Comparison of ENCODE assay signal across 41 cellular contexts in genomic region chr9:90766736-90767135, GRCh38. TPM values are rescaled to one million over a fixed set of nuclear protein-coding genes. Genes with fewer than 3 reads are reported as not detected.
"Had no signal": no experiment of that assay in that cellular context is flagged by ENCODE, and none has a peak within 500 bp of the region (broad histone marks: within the 10 kb centered on the region; RNA-seq: fewer than 3 reads in every experiment).

No MANE protein-coding gene starts in this region.

- H3K4me1 Mint-ChIP-seq: activated naive CD4-positive, alpha-beta T cell treated with anti-CD3 and anti-CD28 coated beads, Interleukin-2, amount 10 ng/mL, durations not matched to agents 7 days and 5 days; activated naive CD4-positive, alpha-beta T cell treated with anti-CD3 and anti-CD28 coated beads, Interleukin-2, amount 50 U/mL, for 24 hours; activated naive CD8-positive, alpha-beta T cell treated with anti-CD3 and anti-CD28 coated beads for 36 hours; activated naive CD8-positive, alpha-beta T cell treated with anti-CD3 and anti-CD28 coated beads, Interleukin-2, amount 10 ng/mL, durations not matched to agents 7 days and 5 days; activated T-helper 17 cell treated with anti-CD3 and anti-CD28 coated beads, Interleukin-2, amount 50 U/mL, for 72 hours; brain; central memory CD8-positive, alpha-beta T cell had no signal

- DNase-seq: activated effector memory CD4-positive, alpha-beta T cell treated with anti-CD3 and anti-CD28 coated beads, Interleukin-2, amount 50 U/mL, for 16 hours; activated effector memory CD4-positive, alpha-beta T cell treated with Interleukin-2 at 50 U/mL for 16 hours; activated gamma-delta T cell; activated gamma-delta T cell treated with Interleukin-2 at 50 U/mL for 16 hours; activated naive CD4-positive, alpha-beta T cell; activated naive CD4-positive, alpha-beta T cell treated with anti-CD3 and anti-CD28 coated beads for 36 hours; activated naive CD4-positive, alpha-beta T cell treated with anti-CD3 and anti-CD28 coated beads, Interleukin-2, amount 10 ng/mL, durations not matched to agents 7 days and 5 days; activated naive CD4-positive, alpha-beta T cell treated with anti-CD3 and anti-CD28 coated beads, Interleukin-2, amount 50 U/mL, for 16 hours; activated naive CD4-positive, alpha-beta T cell treated with Interleukin-2 at 50 U/mL for 16 hours; activated naive CD8-positive, alpha-beta T cell treated with anti-CD3 and anti-CD28 coated beads for 36 hours; activated naive CD8-positive, alpha-beta T cell treated with anti-CD3 and anti-CD28 coated beads, Interleukin-2, amount 10 ng/mL, durations not matched to agents 7 days and 5 days; activated naive CD8-positive, alpha-beta T cell treated with anti-CD3 and anti-CD28 coated beads, Interleukin-2, amount 50 U/mL, for 24 hours; activated T-cell treated with anti-CD3 and anti-CD28 coated beads for 4 hours; activated T-cell treated with anti-CD3 and anti-CD28 coated beads, Interleukin-2, amount 50 U/mL, for 1 hour; activated T-cell treated with anti-CD3 and anti-CD28 coated beads, Interleukin-2, amount 50 U/mL, for 24 hours; activated T-cell treated with anti-CD3 and anti-CD28 coated beads, Interleukin-2, amount 50 U/mL, for 4 hours; activated T-cell treated with anti-CD3 and anti-CD28 coated beads, Interleukin-2, amount 50 U/mL, for 48 hours; activated T-cell treated with anti-CD3 and anti-CD28 coated beads, Interleukin-2, amount 50 U/mL, for 72 hours; adrenal gland; amniotic stem cell; amygdala; anterior cingulate cortex; aorta; body of pancreas; brain microvascular endothelial cell; caudate nucleus; central memory CD4-positive, alpha-beta T cell; cerebellar nuclear complex had no signal

- H3K27ac Mint-ChIP-seq: activated naive CD4-positive, alpha-beta T cell treated with anti-CD3 and anti-CD28 coated beads for 36 hours; activated naive CD4-positive, alpha-beta T cell treated with anti-CD3 and anti-CD28 coated beads, Interleukin-2, amount 10 ng/mL, durations not matched to agents 7 days and 5 days; activated naive CD4-positive, alpha-beta T cell treated with anti-CD3 and anti-CD28 coated beads, Interleukin-2, amount 50 U/mL, for 24 hours; activated naive CD4-positive, alpha-beta T cell treated with anti-CD3 and anti-CD28 coated beads, Interleukin-2, amount 50 U/mL, for 72 hours; activated naive CD8-positive, alpha-beta T cell; activated naive CD8-positive, alpha-beta T cell treated with anti-CD3 and anti-CD28 coated beads for 36 hours; activated naive CD8-positive, alpha-beta T cell treated with anti-CD3 and anti-CD28 coated beads, Interleukin-2, amount 10 ng/mL, durations not matched to agents 7 days and 5 days; activated naive CD8-positive, alpha-beta T cell treated with anti-CD3 and anti-CD28 coated beads, Interleukin-2, amount 50 U/mL, for 24 hours; activated T-cell treated with anti-CD3 and anti-CD28 coated beads, Interleukin-2, amount 50 U/mL, for 24 hours; activated T-cell treated with anti-CD3 and anti-CD28 coated beads, Interleukin-2, amount 50 U/mL, for 72 hours; activated T-helper 1 cell treated with anti-CD3 and anti-CD28 coated beads, Interleukin-12 subunit alpha, Interleukin-12 subunit beta, Interleukin-2, Interleukin-4 antibody, amounts not matched to agents 30 ng/mL and 10 ng/mL and 1 ng/mL, durations not matched to agents 14 hours and 24 hours and 36 hours; activated T-helper 17 cell treated with anti-CD3 and anti-CD28 coated beads, Interleukin-2, amount 50 U/mL, for 72 hours; activated T-helper 2 cell treated with anti-CD3 and anti-CD28 coated beads, Interferon-gamma antibody, Interleukin-2, Interleukin-4, amounts not matched to agents 10 μg/mL and 5 μg/mL and 100 μg/mL, durations not matched to agents 14 hours and 24 hours and 36 hours; brain had no signal

- H3K27ac ChIP-seq: adrenal gland, ascending aorta, body of pancreas, brain microvascular endothelial cell, breast epithelium, cardiac muscle cell had no signal

- H3K36me3 ChIP-seq: adrenal gland, ascending aorta, brain microvascular endothelial cell, breast epithelium, cardiac muscle cell had no signal

- H3K9me3 Mint-ChIP-seq: activated naive CD4-positive, alpha-beta T cell treated with anti-CD3 and anti-CD28 coated beads, Interleukin-2, amount 50 U/mL, for 24 hours; activated T-helper 17 cell treated with anti-CD3 and anti-CD28 coated beads, Interleukin-2, amount 50 U/mL, for 72 hours; central memory CD8-positive, alpha-beta T cell had no signal

- FAIRE-seq: astrocyte, bronchial epithelial cell had no signal

- H3K4me3 ChIP-seq: adrenal gland, ascending aorta, body of pancreas, breast epithelium, cardiac muscle cell had no signal

- H3K36me3 Mint-ChIP-seq: activated naive CD4-positive, alpha-beta T cell treated with anti-CD3 and anti-CD28 coated beads, Interleukin-2, amount 50 U/mL, for 24 hours; activated naive CD4-positive, alpha-beta T cell treated with anti-CD3 and anti-CD28 coated beads, Interleukin-2, amount 50 U/mL, for 72 hours; activated naive CD8-positive, alpha-beta T cell; activated naive CD8-positive, alpha-beta T cell treated with anti-CD3 and anti-CD28 coated beads for 36 hours; brain had no signal

- H3K4me1 ChIP-seq: adrenal gland, ascending aorta, body of pancreas, breast epithelium had no signal

- H3K4me3 Mint-ChIP-seq: activated naive CD4-positive, alpha-beta T cell treated with anti-CD3 and anti-CD28 coated beads for 36 hours; activated naive CD4-positive, alpha-beta T cell treated with anti-CD3 and anti-CD28 coated beads, Interleukin-2, amount 10 ng/mL, durations not matched to agents 7 days and 5 days; activated naive CD4-positive, alpha-beta T cell treated with anti-CD3 and anti-CD28 coated beads, Interleukin-2, amount 50 U/mL, for 24 hours; activated naive CD8-positive, alpha-beta T cell; activated naive CD8-positive, alpha-beta T cell treated with anti-CD3 and anti-CD28 coated beads for 36 hours; activated naive CD8-positive, alpha-beta T cell treated with anti-CD3 and anti-CD28 coated beads, Interleukin-2, amount 10 ng/mL, durations not matched to agents 7 days and 5 days; activated naive CD8-positive, alpha-beta T cell treated with anti-CD3 and anti-CD28 coated beads, Interleukin-2, amount 50 U/mL, for 24 hours; activated T-cell treated with anti-CD3 and anti-CD28 coated beads, Interleukin-2, amount 50 U/mL, for 24 hours; activated T-cell treated with anti-CD3 and anti-CD28 coated beads, Interleukin-2, amount 50 U/mL, for 4 hours; activated T-cell treated with anti-CD3 and anti-CD28 coated beads, Interleukin-2, amount 50 U/mL, for 72 hours; activated T-helper 1 cell treated with anti-CD3 and anti-CD28 coated beads, Interleukin-12 subunit alpha, Interleukin-12 subunit beta, Interleukin-2, Interleukin-4 antibody, amounts not matched to agents 30 ng/mL and 10 ng/mL and 1 ng/mL, durations not matched to agents 14 hours and 24 hours and 36 hours; activated T-helper 17 cell treated with anti-CD3 and anti-CD28 coated beads, Interleukin-2, amount 50 U/mL, for 72 hours; brain; central memory CD8-positive, alpha-beta T cell had no signal

- H3K27me3 ChIP-seq: adrenal gland, ascending aorta, body of pancreas, brain microvascular endothelial cell, breast epithelium, cardiac muscle cell had no signal

- H3K9me3 ChIP-seq: adrenal gland, ascending aorta, body of pancreas, breast epithelium had no signal

- ATAC-seq: activated naive CD4-positive, alpha-beta T cell treated with anti-CD3 and anti-CD28 coated beads, Interleukin-2, amount 50 U/mL, for 72 hours; activated naive CD8-positive, alpha-beta T cell treated with anti-CD3 and anti-CD28 coated beads, Interleukin-2, amount 50 U/mL, for 24 hours; activated T-cell treated with anti-CD3 and anti-CD28 coated beads, Interleukin-2, amount 50 U/mL, for 4 hours; activated T-cell treated with anti-CD3 and anti-CD28 coated beads, Interleukin-2, amount 50 U/mL, for 72 hours; activated T-helper 17 cell treated with anti-CD3 and anti-CD28 coated beads, Interleukin-2, amount 50 U/mL, for 72 hours; body of pancreas had no signal

RNA-seq across cellular contexts. Expression of gene SYK, which starts 34.9 kb away (rescaled TPM):
- total RNA-seq: cardiac muscle cell had no signal
- polyA plus RNA-seq: cardiac muscle cell had no signal
